1 cellular context compared by ENCODE assay signal in the genomic region with DNA sequence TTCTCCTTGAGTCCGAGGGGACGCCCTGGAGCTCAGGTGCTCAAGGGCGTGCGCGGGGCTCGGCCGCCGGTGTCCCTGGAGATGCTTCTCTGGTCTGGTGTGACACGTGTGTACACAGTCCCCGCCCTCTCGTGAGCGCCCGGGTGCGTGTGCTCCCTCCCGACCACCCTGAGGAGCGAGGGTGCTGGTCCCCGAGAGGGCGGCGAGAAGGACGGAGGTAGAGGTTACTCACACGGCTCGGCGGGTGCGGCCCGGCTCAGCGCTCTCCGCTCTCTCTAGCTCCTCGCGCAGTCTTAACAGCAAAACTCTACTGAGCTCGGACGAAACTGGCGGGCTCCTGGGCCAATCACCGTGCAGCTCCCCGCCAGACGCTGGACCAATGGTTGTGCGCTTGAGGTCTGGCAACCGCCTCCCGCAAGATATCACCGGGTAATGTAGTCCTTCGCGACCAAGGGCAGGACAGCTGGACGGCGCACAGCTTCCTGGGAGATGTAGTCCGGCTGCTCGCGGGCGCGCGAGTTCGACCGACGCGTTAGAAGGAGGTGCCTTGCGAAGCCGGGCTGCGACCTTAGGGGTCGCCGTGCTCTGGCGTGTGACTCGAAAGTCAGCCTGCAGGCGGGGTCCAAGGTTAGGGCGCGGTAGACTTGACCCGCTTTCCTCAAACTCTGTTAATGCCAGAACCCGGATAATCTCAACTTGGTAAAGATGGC.
A peak's percentile ranks its signal among the peaks of the same experiment; 100 is the strongest.
TF ChIP-seq lines count a peak whose summit lies in the region.

A gene (minus strand): TSS at position 312 of the 710 bp plus-strand sequence. CDS start 2,669 bp downstream, outside the sequence.

TF ChIP-seq in HepG2, 621 proteins besides CTCF, POLR2A, EP300 and RAD21 (continued from another document and continues in another):
- TF ChIP-seq, protein P1, sequence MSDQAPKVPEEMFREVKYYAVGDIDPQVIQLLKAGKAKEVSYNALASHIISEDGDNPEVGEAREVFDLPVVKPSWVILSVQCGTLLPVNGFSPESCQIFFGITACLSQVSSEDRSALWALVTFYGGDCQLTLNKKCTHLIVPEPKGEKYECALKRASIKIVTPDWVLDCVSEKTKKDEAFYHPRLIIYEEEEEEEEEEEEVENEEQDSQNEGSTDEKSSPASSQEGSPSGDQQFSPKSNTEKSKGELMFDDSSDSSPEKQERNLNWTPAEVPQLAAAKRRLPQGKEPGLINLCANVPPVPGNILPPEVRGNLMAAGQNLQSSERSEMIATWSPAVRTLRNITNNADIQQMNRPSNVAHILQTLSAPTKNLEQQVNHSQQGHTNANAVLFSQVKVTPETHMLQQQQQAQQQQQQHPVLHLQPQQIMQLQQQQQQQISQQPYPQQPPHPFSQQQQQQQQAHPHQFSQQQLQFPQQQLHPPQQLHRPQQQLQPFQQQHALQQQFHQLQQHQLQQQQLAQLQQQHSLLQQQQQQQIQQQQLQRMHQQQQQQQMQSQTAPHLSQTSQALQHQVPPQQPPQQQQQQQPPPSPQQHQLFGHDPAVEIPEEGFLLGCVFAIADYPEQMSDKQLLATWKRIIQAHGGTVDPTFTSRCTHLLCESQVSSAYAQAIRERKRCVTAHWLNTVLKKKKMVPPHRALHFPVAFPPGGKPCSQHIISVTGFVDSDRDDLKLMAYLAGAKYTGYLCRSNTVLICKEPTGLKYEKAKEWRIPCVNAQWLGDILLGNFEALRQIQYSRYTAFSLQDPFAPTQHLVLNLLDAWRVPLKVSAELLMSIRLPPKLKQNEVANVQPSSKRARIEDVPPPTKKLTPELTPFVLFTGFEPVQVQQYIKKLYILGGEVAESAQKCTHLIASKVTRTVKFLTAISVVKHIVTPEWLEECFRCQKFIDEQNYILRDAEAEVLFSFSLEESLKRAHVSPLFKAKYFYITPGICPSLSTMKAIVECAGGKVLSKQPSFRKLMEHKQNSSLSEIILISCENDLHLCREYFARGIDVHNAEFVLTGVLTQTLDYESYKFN (CRISPR knock-in tag; conservative IDR thresholded peaks at IDR 0.05) = peak; percentile 52
- peak; percentile 61; the same call in 1 of the 2 replicates for TF ChIP-seq PPARG (CRISPR knock-in tag; conservative IDR thresholded peaks at IDR 0.05)
- 0 out of 2 replicates have a peak, but pooled peaks have one; percentile 38 for TF ChIP-seq BRD4 (CRISPR knock-in tag; IDR thresholded peaks at IDR 0.05)
- TF ChIP-seq ZNF207 (IDR thresholded peaks at IDR 0.05; ENCODE audit: borderline replicate concordance) = no peak
- no peak for TF ChIP-seq NCOA5 (CRISPR knock-in tag; IDR thresholded peaks at IDR 0.05)
- TF ChIP-seq, protein P2, sequence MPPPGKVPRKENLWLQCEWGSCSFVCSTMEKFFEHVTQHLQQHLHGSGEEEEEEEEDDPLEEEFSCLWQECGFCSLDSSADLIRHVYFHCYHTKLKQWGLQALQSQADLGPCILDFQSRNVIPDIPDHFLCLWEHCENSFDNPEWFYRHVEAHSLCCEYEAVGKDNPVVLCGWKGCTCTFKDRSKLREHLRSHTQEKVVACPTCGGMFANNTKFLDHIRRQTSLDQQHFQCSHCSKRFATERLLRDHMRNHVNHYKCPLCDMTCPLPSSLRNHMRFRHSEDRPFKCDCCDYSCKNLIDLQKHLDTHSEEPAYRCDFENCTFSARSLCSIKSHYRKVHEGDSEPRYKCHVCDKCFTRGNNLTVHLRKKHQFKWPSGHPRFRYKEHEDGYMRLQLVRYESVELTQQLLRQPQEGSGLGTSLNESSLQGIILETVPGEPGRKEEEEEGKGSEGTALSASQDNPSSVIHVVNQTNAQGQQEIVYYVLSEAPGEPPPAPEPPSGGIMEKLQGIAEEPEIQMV (CRISPR knock-in tag; IDR thresholded peaks at IDR 0.05; ENCODE audit: low read depth) = peak; percentile 53; the same call in 1 of the 2 replicates
- TF ChIP-seq, protein P3, sequence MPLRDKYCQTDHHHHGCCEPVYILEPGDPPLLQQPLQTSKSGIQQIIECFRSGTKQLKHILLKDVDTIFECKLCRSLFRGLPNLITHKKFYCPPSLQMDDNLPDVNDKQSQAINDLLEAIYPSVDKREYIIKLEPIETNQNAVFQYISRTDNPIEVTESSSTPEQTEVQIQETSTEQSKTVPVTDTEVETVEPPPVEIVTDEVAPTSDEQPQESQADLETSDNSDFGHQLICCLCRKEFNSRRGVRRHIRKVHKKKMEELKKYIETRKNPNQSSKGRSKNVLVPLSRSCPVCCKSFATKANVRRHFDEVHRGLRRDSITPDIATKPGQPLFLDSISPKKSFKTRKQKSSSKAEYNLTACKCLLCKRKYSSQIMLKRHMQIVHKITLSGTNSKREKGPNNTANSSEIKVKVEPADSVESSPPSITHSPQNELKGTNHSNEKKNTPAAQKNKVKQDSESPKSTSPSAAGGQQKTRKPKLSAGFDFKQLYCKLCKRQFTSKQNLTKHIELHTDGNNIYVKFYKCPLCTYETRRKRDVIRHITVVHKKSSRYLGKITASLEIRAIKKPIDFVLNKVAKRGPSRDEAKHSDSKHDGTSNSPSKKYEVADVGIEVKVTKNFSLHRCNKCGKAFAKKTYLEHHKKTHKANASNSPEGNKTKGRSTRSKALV (CRISPR knock-in tag; IDR thresholded peaks at IDR 0.05) = peak; percentile 38
- TF ChIP-seq ZNF326 (CRISPR knock-in tag; IDR thresholded peaks at IDR 0.05; ENCODE audit: borderline replicate concordance) = no peak
- TF ChIP-seq RORA (CRISPR knock-in tag; IDR thresholded peaks at IDR 0.05) = no peak
- TF ChIP-seq, protein P4, sequence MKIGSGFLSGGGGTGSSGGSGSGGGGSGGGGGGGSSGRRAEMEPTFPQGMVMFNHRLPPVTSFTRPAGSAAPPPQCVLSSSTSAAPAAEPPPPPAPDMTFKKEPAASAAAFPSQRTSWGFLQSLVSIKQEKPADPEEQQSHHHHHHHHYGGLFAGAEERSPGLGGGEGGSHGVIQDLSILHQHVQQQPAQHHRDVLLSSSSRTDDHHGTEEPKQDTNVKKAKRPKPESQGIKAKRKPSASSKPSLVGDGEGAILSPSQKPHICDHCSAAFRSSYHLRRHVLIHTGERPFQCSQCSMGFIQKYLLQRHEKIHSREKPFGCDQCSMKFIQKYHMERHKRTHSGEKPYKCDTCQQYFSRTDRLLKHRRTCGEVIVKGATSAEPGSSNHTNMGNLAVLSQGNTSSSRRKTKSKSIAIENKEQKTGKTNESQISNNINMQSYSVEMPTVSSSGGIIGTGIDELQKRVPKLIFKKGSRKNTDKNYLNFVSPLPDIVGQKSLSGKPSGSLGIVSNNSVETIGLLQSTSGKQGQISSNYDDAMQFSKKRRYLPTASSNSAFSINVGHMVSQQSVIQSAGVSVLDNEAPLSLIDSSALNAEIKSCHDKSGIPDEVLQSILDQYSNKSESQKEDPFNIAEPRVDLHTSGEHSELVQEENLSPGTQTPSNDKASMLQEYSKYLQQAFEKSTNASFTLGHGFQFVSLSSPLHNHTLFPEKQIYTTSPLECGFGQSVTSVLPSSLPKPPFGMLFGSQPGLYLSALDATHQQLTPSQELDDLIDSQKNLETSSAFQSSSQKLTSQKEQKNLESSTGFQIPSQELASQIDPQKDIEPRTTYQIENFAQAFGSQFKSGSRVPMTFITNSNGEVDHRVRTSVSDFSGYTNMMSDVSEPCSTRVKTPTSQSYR (CRISPR knock-in tag; IDR thresholded peaks at IDR 0.05; ENCODE audit: borderline replicate concordance) = peak; percentile 3; the same call in 1 of the 2 replicates
- peak; percentile 79 for TF ChIP-seq SP4 (CRISPR knock-in tag; IDR thresholded peaks at IDR 0.05)
- TF ChIP-seq, protein P5, sequence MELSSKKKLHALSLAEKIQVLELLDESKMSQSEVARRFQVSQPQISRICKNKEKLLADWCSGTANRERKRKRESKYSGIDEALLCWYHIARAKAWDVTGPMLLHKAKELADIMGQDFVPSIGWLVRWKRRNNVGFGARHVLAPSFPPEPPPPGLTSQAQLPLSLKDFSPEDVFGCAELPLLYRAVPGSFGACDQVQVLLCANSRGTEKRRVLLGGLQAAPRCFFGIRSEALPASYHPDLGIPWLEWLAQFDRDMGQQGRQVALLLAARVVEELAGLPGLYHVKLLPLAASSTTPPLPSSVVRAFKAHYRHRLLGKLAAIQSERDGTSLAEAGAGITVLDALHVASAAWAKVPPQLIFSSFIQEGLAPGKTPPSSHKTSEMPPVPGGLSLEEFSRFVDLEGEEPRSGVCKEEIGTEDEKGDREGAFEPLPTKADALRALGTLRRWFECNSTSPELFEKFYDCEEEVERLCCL (CRISPR knock-in tag; IDR thresholded peaks at IDR 0.05; ENCODE audit: borderline replicate concordance) = no peak
- TF ChIP-seq, protein P6, sequence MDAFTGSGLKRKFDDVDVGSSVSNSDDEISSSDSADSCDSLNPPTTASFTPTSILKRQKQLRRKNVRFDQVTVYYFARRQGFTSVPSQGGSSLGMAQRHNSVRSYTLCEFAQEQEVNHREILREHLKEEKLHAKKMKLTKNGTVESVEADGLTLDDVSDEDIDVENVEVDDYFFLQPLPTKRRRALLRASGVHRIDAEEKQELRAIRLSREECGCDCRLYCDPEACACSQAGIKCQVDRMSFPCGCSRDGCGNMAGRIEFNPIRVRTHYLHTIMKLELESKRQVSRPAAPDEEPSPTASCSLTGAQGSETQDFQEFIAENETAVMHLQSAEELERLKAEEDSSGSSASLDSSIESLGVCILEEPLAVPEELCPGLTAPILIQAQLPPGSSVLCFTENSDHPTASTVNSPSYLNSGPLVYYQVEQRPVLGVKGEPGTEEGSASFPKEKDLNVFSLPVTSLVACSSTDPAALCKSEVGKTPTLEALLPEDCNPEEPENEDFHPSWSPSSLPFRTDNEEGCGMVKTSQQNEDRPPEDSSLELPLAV (CRISPR knock-in tag; conservative IDR thresholded peaks at IDR 0.05; ENCODE audit: low read depth) = no peak
- no peak; the same call in 1 of the 2 replicates for TF ChIP-seq HMG20A (CRISPR knock-in tag; IDR thresholded peaks at IDR 0.05; ENCODE audit: borderline replicate concordance)
- TF ChIP-seq ZNF556 (CRISPR knock-in tag; IDR thresholded peaks at IDR 0.05; ENCODE audit: borderline replicate concordance) = peak; percentile 82
- TF ChIP-seq ZNF703 (CRISPR knock-in tag; IDR thresholded peaks at IDR 0.05; ENCODE audit: borderline replicate concordance) = no peak
- peak; percentile 89; the same call in 1 of the 2 replicates for TF ChIP-seq DMAP1 (CRISPR knock-in tag; IDR thresholded peaks at IDR 0.05)
- TF ChIP-seq HDAC1 (CRISPR knock-in tag; IDR thresholded peaks at IDR 0.05) = peak; percentile 96
- TF ChIP-seq ZNF850 (CRISPR knock-in tag; conservative IDR thresholded peaks at IDR 0.05) = no peak
- TF ChIP-seq GABPA (IDR thresholded peaks at IDR 0.05; ENCODE audit: low read depth, low read length) = peak; percentile 49; the same call in 1 of the 2 replicates
- peak; percentile 89 for TF ChIP-seq GABPA (CRISPR knock-in tag; IDR thresholded peaks at IDR 0.05; ENCODE audit: low read depth)
- TF ChIP-seq MYC (CRISPR knock-in tag; IDR thresholded peaks at IDR 0.05; ENCODE audit: borderline replicate concordance) = peak; percentile 93; the same call in 1 of the 2 replicates
- TF ChIP-seq ZFP82 (CRISPR knock-in tag; IDR thresholded peaks at IDR 0.05; ENCODE audit: borderline replicate concordance) = no peak; the same call in 1 of the 2 replicates
- TF ChIP-seq PAWR (CRISPR knock-in tag; IDR thresholded peaks at IDR 0.05; ENCODE audit: borderline replicate concordance) = peak; percentile 6; the same call in 1 of the 2 replicates
- peak; percentile 97; the same call in 1 of the 2 replicates for TF ChIP-seq MXD4 (CRISPR knock-in tag; IDR thresholded peaks at IDR 0.05)
- TF ChIP-seq ADNP (CRISPR knock-in tag; IDR thresholded peaks at IDR 0.05) = no peak
- peak; percentile 97; the same call in 1 of the 2 replicates for TF ChIP-seq CCDC6 (CRISPR knock-in tag; IDR thresholded peaks at IDR 0.05)
- TF ChIP-seq, protein P7, sequence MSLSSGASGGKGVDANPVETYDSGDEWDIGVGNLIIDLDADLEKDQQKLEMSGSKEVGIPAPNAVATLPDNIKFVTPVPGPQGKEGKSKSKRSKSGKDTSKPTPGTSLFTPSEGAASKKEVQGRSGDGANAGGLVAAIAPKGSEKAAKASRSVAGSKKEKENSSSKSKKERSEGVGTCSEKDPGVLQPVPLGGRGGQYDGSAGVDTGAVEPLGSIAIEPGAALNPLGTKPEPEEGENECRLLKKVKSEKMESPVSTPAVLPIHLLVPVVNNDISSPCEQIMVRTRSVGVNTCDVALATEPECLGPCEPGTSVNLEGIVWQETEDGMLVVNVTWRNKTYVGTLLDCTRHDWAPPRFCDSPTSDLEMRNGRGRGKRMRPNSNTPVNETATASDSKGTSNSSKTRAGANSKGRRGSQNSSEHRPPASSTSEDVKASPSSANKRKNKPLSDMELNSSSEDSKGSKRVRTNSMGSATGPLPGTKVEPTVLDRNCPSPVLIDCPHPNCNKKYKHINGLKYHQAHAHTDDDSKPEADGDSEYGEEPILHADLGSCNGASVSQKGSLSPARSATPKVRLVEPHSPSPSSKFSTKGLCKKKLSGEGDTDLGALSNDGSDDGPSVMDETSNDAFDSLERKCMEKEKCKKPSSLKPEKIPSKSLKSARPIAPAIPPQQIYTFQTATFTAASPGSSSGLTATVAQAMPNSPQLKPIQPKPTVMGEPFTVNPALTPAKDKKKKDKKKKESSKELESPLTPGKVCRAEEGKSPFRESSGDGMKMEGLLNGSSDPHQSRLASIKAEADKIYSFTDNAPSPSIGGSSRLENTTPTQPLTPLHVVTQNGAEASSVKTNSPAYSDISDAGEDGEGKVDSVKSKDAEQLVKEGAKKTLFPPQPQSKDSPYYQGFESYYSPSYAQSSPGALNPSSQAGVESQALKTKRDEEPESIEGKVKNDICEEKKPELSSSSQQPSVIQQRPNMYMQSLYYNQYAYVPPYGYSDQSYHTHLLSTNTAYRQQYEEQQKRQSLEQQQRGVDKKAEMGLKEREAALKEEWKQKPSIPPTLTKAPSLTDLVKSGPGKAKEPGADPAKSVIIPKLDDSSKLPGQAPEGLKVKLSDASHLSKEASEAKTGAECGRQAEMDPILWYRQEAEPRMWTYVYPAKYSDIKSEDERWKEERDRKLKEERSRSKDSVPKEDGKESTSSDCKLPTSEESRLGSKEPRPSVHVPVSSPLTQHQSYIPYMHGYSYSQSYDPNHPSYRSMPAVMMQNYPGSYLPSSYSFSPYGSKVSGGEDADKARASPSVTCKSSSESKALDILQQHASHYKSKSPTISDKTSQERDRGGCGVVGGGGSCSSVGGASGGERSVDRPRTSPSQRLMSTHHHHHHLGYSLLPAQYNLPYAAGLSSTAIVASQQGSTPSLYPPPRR (CRISPR knock-in tag; IDR thresholded peaks at IDR 0.05; ENCODE audit: borderline replicate concordance) = no peak
- TF ChIP-seq RBAK (CRISPR knock-in tag; IDR thresholded peaks at IDR 0.05) = no peak
- TF ChIP-seq, protein P8, sequence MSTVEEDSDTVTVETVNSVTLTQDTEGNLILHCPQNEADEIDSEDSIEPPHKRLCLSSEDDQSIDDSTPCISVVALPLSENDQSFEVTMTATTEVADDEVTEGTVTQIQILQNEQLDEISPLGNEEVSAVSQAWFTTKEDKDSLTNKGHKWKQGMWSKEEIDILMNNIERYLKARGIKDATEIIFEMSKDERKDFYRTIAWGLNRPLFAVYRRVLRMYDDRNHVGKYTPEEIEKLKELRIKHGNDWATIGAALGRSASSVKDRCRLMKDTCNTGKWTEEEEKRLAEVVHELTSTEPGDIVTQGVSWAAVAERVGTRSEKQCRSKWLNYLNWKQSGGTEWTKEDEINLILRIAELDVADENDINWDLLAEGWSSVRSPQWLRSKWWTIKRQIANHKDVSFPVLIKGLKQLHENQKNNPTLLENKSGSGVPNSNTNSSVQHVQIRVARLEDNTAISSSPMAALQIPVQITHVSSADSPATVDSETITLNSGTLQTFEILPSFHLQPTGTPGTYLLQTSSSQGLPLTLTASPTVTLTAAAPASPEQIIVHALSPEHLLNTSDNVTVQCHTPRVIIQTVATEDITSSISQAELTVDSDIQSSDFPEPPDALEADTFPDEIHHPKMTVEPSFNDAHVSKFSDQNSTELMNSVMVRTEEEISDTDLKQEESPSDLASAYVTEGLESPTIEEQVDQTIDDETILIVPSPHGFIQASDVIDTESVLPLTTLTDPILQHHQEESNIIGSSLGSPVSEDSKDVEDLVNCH (CRISPR knock-in tag; IDR thresholded peaks at IDR 0.05) = no peak
- no peak for TF ChIP-seq ATRX (CRISPR knock-in tag; IDR thresholded peaks at IDR 0.05; ENCODE audit: borderline replicate concordance)
- TF ChIP-seq ZNF720 (CRISPR knock-in tag; IDR thresholded peaks at IDR 0.05) = no peak
- no peak for TF ChIP-seq KLF13 (CRISPR knock-in tag; IDR thresholded peaks at IDR 0.05)
- no peak for TF ChIP-seq ZBTB42 (CRISPR knock-in tag; IDR thresholded peaks at IDR 0.05)
- no peak for TF ChIP-seq FIP1L1 (IDR thresholded peaks at IDR 0.05; ENCODE audit: borderline replicate concordance, insufficient read depth, low read depth, low read length)
